7 cellular contexts compared by ENCODE assay signal in the genomic region with DNA sequence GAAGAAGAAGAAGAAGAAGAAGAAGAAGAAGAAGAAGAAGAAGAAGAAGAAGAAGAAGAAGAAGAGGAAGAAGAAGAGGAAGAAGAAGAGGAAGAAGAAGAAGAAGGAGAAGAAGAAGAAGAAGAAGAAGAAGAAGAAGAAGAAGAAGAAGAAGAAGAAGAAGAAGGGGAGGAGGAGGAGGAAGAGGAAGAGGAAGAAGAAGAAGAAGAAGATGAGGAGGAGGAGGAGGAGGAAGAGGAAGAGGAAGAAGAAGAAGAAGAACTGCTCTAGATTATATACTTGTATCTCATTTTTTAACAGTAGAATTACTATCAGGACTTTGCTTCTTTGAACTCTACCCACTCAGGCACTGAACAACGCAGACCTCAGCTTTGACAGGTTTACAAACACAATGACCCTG. TPM values are rescaled to one million over a fixed set of nuclear protein-coding genes. Genes with fewer than 3 reads are reported as not detected.
A peak's percentile ranks its signal among the peaks of the same experiment; 100 is the strongest.
DNase-seq lines count a peak whose midpoint lies in the region; ATAC-seq, FAIRE-seq and TF ChIP-seq lines count a peak whose summit lies in the region.
"Not testable (repeated sequence)": the region's sequence is repeated elsewhere in the genome, so short reads cannot be mapped to it uniquely, and the experiment has no call there.

No MANE protein-coding gene starts in this region.

- not testable (repeated sequence) for DNase-seq in CD14-positive monocyte (ENCODE audit: low spot score); K562 (ENCODE audit: extremely low read depth in 1 of 4, low spot score in 3 of 4); naive B cell; stimulated activated naive B cell treated with anti-CD40 and anti-IgM and Interleukin-4, amounts not matched to agents 10 μg/mL and 1 μg/mL and 100 μg/mL, for 72 hours
- peak; percentile 12 for DNase-seq in SKM-1 treated with dmso at 0.1 percent for 144 hours (lab: John Stamatoyannopoulos, UW; ENCODE audit: unreplicated experiment)

- not testable (repeated sequence) for ATAC-seq in K562; naive B cell (ENCODE audit: low read depth in 2 of 2); stimulated activated naive B cell treated with anti-CD40 and anti-IgM and Interleukin-4, amounts not matched to agents 10 μg/mL and 1 μg/mL and 100 μg/mL, for 72 hours (replicated peaks)

- not testable (repeated sequence) for H3K36me3 ChIP-seq in K562 (ENCODE audit: control insufficient read depth, insufficient read depth, low read length); neutrophil

- not testable (repeated sequence) for FAIRE-seq in K562 (lab: Jason Lieb, UNC)

- H3K27me3 ChIP-seq in K562 (ENCODE audit: control insufficient read depth in 2 of 2, insufficient read depth in 2 of 2, low read length in 2 of 2); neutrophil: not testable (repeated sequence)

- peaks cover 31% of the 10 kb centered on the region for H3K4me1 Mint-ChIP-seq in CD14-positive monocyte
- H3K4me1 Mint-ChIP-seq in dendritic cell treated with granulocyte-macrophage colony-stimulating factor and Interleukin-4, amounts not matched to agents 40 ng/mL and 50 ng/mL, for 4 days (ENCODE audit: low read depth): peaks cover 23% of the 10 kb centered on the region
- H3K4me1 Mint-ChIP-seq in naive B cell: peaks cover 23 to 32% (median 30%) of the 10 kb centered on the region in 3 donors
- peaks cover 14 to 42% of the 10 kb centered on the region in 2 donors for H3K4me1 Mint-ChIP-seq in stimulated activated naive B cell treated with anti-CD40 and anti-IgM and Interleukin-4, amounts not matched to agents 10 μg/mL and 1 μg/mL and 100 μg/mL, for 72 hours

- TF ChIP-seq EP300 in K562 (IDR thresholded peaks at IDR 0.05; ENCODE audit: low read length): not testable (repeated sequence)

- intact Hi-C loops in CD14-positive monocyte (cut with micrococcal nuclease): loop anchor here in 1 of 2 donors (5.0 kb wide), 1 partner anchor 83 kb away; no protein-coding TSS in a partner anchor
- intact Hi-C loops in K562 (cut with micrococcal nuclease): not testable (repeated sequence)
- intact Hi-C loops in dendritic cell treated with granulocyte-macrophage colony-stimulating factor and Interleukin-4, amounts not matched to agents 40 ng/mL and 50 ng/mL, for 4 days (cut with micrococcal nuclease): loop anchor here (5.0 kb wide), 1 partner anchor 33 kb away; no protein-coding TSS in a partner anchor

- not testable (repeated sequence) for H3K27me3 Mint-ChIP-seq in CD14-positive monocyte (ENCODE audit: low read depth in 3 of 3); dendritic cell treated with granulocyte-macrophage colony-stimulating factor and Interleukin-4, amounts not matched to agents 40 ng/mL and 50 ng/mL, for 4 days; naive B cell; stimulated activated naive B cell treated with anti-CD40 and anti-IgM and Interleukin-4, amounts not matched to agents 10 μg/mL and 1 μg/mL and 100 μg/mL, for 72 hours

- not testable (repeated sequence) for H3K36me3 Mint-ChIP-seq in CD14-positive monocyte; dendritic cell treated with granulocyte-macrophage colony-stimulating factor and Interleukin-4, amounts not matched to agents 40 ng/mL and 50 ng/mL, for 4 days (ENCODE audit: low read depth); naive B cell; stimulated activated naive B cell treated with anti-CD40 and anti-IgM and Interleukin-4, amounts not matched to agents 10 μg/mL and 1 μg/mL and 100 μg/mL, for 72 hours

- H3K4me3 Mint-ChIP-seq in CD14-positive monocyte; dendritic cell treated with granulocyte-macrophage colony-stimulating factor and Interleukin-4, amounts not matched to agents 40 ng/mL and 50 ng/mL, for 4 days; stimulated activated naive B cell treated with anti-CD40 and anti-IgM and Interleukin-4, amounts not matched to agents 10 μg/mL and 1 μg/mL and 100 μg/mL, for 72 hours: not testable (repeated sequence)
- peak overlapping the region in 1 of 8 donors; percentile 27 for H3K4me3 Mint-ChIP-seq in naive B cell

- POLR2A ChIA-PET in K562 (lab: Yijun Ruan, JAX): not testable (repeated sequence)

- TF ChIP-seq RAD21 in K562 (CRISPR knock-in tag; conservative IDR thresholded peaks at IDR 0.05 in 1 of 2, IDR thresholded peaks at IDR 0.05 in 1 of 2): not testable (repeated sequence)

- not testable (repeated sequence) for H3K9me1 ChIP-seq in K562 (ENCODE audit: control insufficient read depth, insufficient read depth, low read length)

- CTCF ChIA-PET in K562 (lab: Yijun Ruan, JAX; ENCODE audit: low intra/inter-chr PET ratio): not testable (repeated sequence)

- peaks cover 6 to 13% (median 9%) of the 10 kb centered on the region in 7 donors for H3K9me3 Mint-ChIP-seq in CD14-positive monocyte
- not testable (repeated sequence) for H3K9me3 Mint-ChIP-seq in dendritic cell treated with granulocyte-macrophage colony-stimulating factor and Interleukin-4, amounts not matched to agents 40 ng/mL and 50 ng/mL, for 4 days; stimulated activated naive B cell treated with anti-CD40 and anti-IgM and Interleukin-4, amounts not matched to agents 10 μg/mL and 1 μg/mL and 100 μg/mL, for 72 hours
- H3K9me3 Mint-ChIP-seq in naive B cell: peaks cover 0 to 11% (median 2%) of the 10 kb centered on the region in 7 donors

- in situ Hi-C loops in K562 (cut with MboI): loop anchor here (10.0 kb wide), 1 partner anchor 166 kb away; no protein-coding TSS in a partner anchor

- BruUV-seq in K562 (replicated peaks; lab: Mats Ljungman, UMichigan): not testable (repeated sequence)

- H3K4me2 ChIP-seq in K562 (ENCODE audit: insufficient read depth, low read length): not testable (repeated sequence)

- not testable (repeated sequence) for H3K4me3 ChIP-seq in K562; neutrophil (ENCODE audit: low read depth in 1 of 2, low read length in 1 of 2)

- H3K27ac ChIP-seq in K562 (ENCODE audit: extremely low read depth, low read depth, low read length): not testable (repeated sequence)
- H3K27ac ChIP-seq in neutrophil: peak overlapping the region; percentile 82

- 6% methylated on average over 1 of the region's 1 CpG for WGBS in K562 (ENCODE audit: insufficient coverage, low coverage, missing lambda C conversion rate)

- H3K27ac Mint-ChIP-seq in CD14-positive monocyte (peak overlapping the region in 4 of 7 donors; percentile 57 to 86 (median 72)), naive B cell (peak overlapping the region in 4 of 6 donors; percentile 49 to 96 (median 82))
- H3K27ac Mint-ChIP-seq in dendritic cell treated with granulocyte-macrophage colony-stimulating factor and Interleukin-4, amounts not matched to agents 40 ng/mL and 50 ng/mL, for 4 days: peak overlapping the region; percentile 31
- peak overlapping the region; percentile 65 for H3K27ac Mint-ChIP-seq in stimulated activated naive B cell treated with anti-CD40 and anti-IgM and Interleukin-4, amounts not matched to agents 10 μg/mL and 1 μg/mL and 100 μg/mL, for 72 hours

- H3K4me1 ChIP-seq in K562 (replicated peaks in 1 of 2; ENCODE audit: control insufficient read depth in 2 of 2, insufficient read depth in 2 of 2, low read length in 2 of 2): not testable (repeated sequence)
- peaks cover 42 to 52% of the 10 kb centered on the region in 2 experiments for H3K4me1 ChIP-seq in neutrophil (ENCODE audit: control insufficient read depth in 1 of 2, insufficient read depth in 1 of 2, low read depth in 1 of 2, low read length in 1 of 2)

- H3K79me2 ChIP-seq in K562 (ENCODE audit: control insufficient read depth, insufficient read depth, low read length): not testable (repeated sequence)

- not testable (repeated sequence) for H3K9ac ChIP-seq in K562 (ENCODE audit: insufficient read depth in 1 of 2, low read depth in 2 of 2, low read length in 2 of 2)

- not testable (repeated sequence) for H2AFZ ChIP-seq in K562 (ENCODE audit: low read depth, low read length)

- H3K9me3 ChIP-seq in K562 (replicated peaks; ENCODE audit: control insufficient read depth, insufficient read depth, low read depth, low read length); neutrophil: not testable (repeated sequence)

- H4K20me1 ChIP-seq in K562 (replicated peaks; ENCODE audit: control insufficient read depth, insufficient read depth, low read length): not testable (repeated sequence)

- TF ChIP-seq POLR2A in K562 (conservative IDR thresholded peaks at IDR 0.05): not testable (repeated sequence)

- not testable (repeated sequence) for TF ChIP-seq CTCF in CD14-positive monocyte (IDR thresholded peaks at IDR 0.05); K562 (IDR thresholded peaks at IDR 0.05 in 2 of 3, conservative IDR thresholded peaks at IDR 0.05 in 1 of 3; ENCODE audit: insufficient read depth in 2 of 3, low read depth in 1 of 3, low read length in 3 of 3); neutrophil (IDR thresholded peaks at IDR 0.05)

RNA-seq across cellular contexts. Expression of gene RASA2, which starts 8.0 kb away (rescaled TPM):
- polyA plus RNA-seq in CD14-positive monocyte: 10 to 100 TPM in 1 of 2 donors, 1 to 10 TPM in 1; 8.8 to 13.5 TPM
- 7.2 and 29.1 TPM in 2 replicates for total RNA-seq in K562 (2011; cell fraction: chromatin; rRNA removed; ENCODE audit: low replicate concordance)
- total RNA-seq in K562 (2011; cell fraction: nucleolus; rRNA removed): 4.7 and 8.2 TPM in 2 replicates
- total RNA-seq in K562 (2011; cell fraction: nucleoplasm; rRNA removed): 9.2 and 13.4 TPM in 2 replicates
- 6.1 and 6.6 TPM in 2 replicates for total RNA-seq in K562 (2014; rRNA removed)
- 12.8 and 13.4 TPM in 2 replicates for total RNA-seq in K562 (2014; rRNA removed; fragmentation: Illumina TruSeq; extraction: Trizol)
- 10.0 and 11.3 TPM in 2 replicates for total RNA-seq in K562 (2015; rRNA removed; fragmentation: Illumina TruSeq; extraction: Trizol)
- 10.4 and 14.1 TPM in 2 replicates for total RNA-seq in K562 (2021)
- polyA plus RNA-seq in K562 (2011; rRNA removed): 7.6 and 9.5 TPM in 2 replicates
- polyA plus RNA-seq in K562 (2011; cell fraction: cytosol; rRNA removed): 1.2 and 2.7 TPM in 2 replicates
- polyA plus RNA-seq in K562 (2011; cell fraction: nucleus; rRNA removed): 7.1 and 10.2 TPM in 2 replicates
- polyA plus RNA-seq in K562 (2012): 4.0 and 5.3 TPM in 2 replicates
- 7.6 and 9.7 TPM in 2 replicates for polyA plus RNA-seq in K562 (2014; fragmentation: Illumina TruSeq; extraction: Trizol)
- 1 to 10 TPM; 2.0 to 2.7 TPM for polyA plus RNA-seq in K562 (2014; fragmentation: Nextera tagmentation; extraction: Ambion mirVana)
- polyA plus RNA-seq in K562 (2014; rRNA removed): 6.2 TPM in 2 replicates
- 9.3 and 12.8 TPM in 2 replicates for polyA minus RNA-seq in K562 (2011; rRNA and poly(A)+ RNA removed)
- polyA minus RNA-seq in K562 (2011; cell fraction: cytosol; rRNA and poly(A)+ RNA removed): 4.0 and 4.8 TPM in 2 replicates
- polyA minus RNA-seq in K562 (2011; cell fraction: nucleus; rRNA and poly(A)+ RNA removed): 5.3 and 11.9 TPM in 2 replicates
- polyA plus RNA-seq in naive B cell (ENCODE audit: low read depth in 6 of 6): 10 to 100 TPM; 23.8 to 61.4 (median 49.6) TPM

Comparison
In these comparisons a context has a peak if more than half of its experiments do, and no peak if none do; other contexts are left out.
1. H3K27ac Mint-ChIP-seq: peak in every context shown above with its lines; median percentile 82 in naive B cell; 72 in CD14-positive monocyte; 65 in stimulated activated naive B cell treated with anti-CD40 and anti-IgM and Interleukin-4, amounts not matched to agents 10 μg/mL and 1 μg/mL and 100 μg/mL, for 72 hours; 31 in dendritic cell treated with granulocyte-macrophage colony-stimulating factor and Interleukin-4, amounts not matched to agents 40 ng/mL and 50 ng/mL, for 4 days.